Comparison of ENCODE assay signal across 8 cellular contexts in the genomic region with DNA sequence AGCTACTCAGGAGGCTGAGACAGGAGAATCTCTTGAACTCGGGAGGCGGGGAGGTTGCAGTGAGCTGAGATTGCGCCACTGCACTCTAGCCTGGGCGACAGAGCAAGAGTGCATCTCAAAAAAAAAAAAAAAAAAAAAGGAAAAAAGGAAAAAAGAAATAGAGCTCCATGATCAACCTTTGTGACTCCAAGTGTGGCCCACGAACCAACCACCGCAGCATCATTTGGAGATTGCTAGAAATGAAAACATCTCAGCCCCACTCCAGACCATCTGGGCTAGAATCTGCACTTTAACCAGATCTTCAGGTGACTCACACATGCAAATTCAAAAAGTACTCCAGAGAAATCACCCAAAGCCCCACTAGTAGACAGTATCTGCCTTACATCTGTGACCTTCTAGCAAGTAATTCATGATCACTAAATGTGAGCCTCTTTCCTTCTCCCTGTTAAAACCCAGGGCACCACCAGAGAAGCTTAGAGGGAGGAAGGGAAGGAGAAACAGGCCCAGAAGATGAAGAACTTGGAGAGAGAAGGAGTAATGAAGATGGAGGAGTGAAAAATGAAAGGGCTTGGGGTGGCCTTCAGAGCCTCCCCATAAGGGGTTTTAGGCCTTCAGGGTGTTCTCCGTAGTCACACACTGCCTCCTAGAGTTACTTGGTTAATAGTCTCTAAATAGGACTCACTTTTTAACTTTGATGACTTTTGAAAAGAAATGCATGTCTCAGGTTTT.
A peak's percentile ranks its signal among the peaks of the same experiment; 100 is the strongest.
DNase-seq lines count a peak whose midpoint lies in the region; ATAC-seq and TF ChIP-seq lines count a peak whose summit lies in the region.

No MANE protein-coding gene starts in this region.

- peak; percentile 40 for ATAC-seq in HG03565 (IDR thresholded peaks at IDR 0.05; ENCODE audit: unreplicated experiment)

- peak; percentile 44 for DNase-seq in NCI-H748 (lab: John Stamatoyannopoulos, UW; ENCODE audit: unreplicated experiment)
- DNase-seq in NCI-H748 treated with DMSO at 0.1 percent for 48 hours (lab: John Stamatoyannopoulos, UW), result no peak
- DNase-seq in activated CD4-positive, alpha-beta T cell treated with anti-CD3 and anti-CD28 coated beads, Interleukin-2, amount 50 U/mL, for 4 hours, result peak; percentile 25 to 27
- peak; percentile 37 for DNase-seq in fibroblast of pulmonary artery (ENCODE audit: low read depth)
- DNase-seq in stimulated activated CD4-positive, alpha-beta T cell treated with anti-CD3 and anti-CD28 coated beads, TNF-alpha, amount 100 ng/mL, for 1 hour (ENCODE audit: low read depth in 3 of 3, low spot score in 1 of 3), result peak in 2 of 3 donors; percentile 8
- no peak for DNase-seq in cerebellar nuclear complex (lab: John Stamatoyannopoulos, UW)
- no peak for DNase-seq in COLO829 (ENCODE audit: low spot score)

- no peak overlapping the region for H3K4me3 ChIP-seq in fibroblast of pulmonary artery (replicated peaks; ENCODE audit: low read depth, low read length)

- peak; percentile 14 for TF ChIP-seq CTCF in fibroblast of pulmonary artery (IDR thresholded peaks at IDR 0.05; ENCODE audit: low read length, missing control alignments)

Comparison
In these comparisons a context has a peak if more than half of its experiments do, and no peak if none do; other contexts are left out.
1. DNase-seq: peak in NCI-H748 (single experiment), activated CD4-positive, alpha-beta T cell treated with anti-CD3 and anti-CD28 coated beads, Interleukin-2, amount 50 U/mL, for 4 hours (2 of 2), fibroblast of pulmonary artery (single experiment) and stimulated activated CD4-positive, alpha-beta T cell treated with anti-CD3 and anti-CD28 coated beads, TNF-alpha, amount 100 ng/mL, for 1 hour (2 of 3); none in NCI-H748 treated with DMSO at 0.1 percent for 48 hours (single experiment), cerebellar nuclear complex (0 of 2) and COLO829 (single experiment).